8 cellular contexts compared by ENCODE assay signal in the genomic region with DNA sequence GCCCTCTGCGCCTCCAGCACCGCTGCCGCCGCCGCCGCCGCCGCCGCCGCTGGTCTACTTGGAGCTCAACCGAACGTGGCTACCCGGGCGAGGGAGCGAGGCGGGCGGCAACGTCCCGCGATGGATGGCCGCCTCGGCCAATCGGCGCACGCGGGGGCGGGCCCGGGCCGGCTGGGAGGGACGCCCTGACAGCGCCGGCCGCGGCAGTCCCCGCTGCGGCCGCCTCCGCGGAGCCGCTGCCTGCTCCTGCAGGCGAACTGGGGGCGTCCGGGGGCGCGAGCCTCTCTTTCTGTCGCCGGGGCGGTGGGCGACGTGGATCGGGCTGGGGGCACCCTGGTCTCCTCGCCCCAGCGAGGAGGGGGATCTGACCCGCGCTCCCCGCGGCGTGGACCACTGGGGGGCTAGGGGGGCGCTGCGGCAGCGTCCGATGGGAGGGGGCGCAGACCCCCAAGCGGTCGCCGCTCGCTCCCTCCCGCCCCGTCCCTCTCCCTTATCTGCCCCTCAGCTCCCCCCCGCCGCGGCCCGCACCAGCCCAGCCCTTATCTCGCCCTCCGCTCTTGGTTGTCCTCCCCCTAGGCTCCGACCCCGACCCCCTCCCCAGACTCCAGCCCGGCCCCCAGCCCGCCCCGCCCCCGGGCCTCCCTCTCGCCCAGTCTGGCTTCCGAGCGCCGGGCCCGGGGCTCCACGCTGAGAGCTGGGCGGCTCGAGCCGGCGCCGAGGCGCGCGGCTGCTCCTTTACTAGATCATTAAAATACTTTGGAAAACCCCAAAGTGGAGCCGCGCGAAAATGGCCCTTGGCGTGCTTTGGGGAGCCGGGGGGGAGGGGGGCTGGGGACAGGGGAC. TPM values are rescaled to one million over a fixed set of nuclear protein-coding genes. Genes with fewer than 3 reads are reported as not detected.
DNase-seq lines count a peak whose midpoint lies in the region; ATAC-seq and TF ChIP-seq lines count a peak whose summit lies in the region.

A gene (minus strand): TSS at position 56 of the 843 bp plus-strand sequence.

- H3K4me1 Mint-ChIP-seq in activated naive CD8-positive, alpha-beta T cell treated with anti-CD3 and anti-CD28 coated beads, Interleukin-2, amount 50 U/mL, for 24 hours, result peaks cover 66% of the 10 kb centered on the region
- H3K4me1 Mint-ChIP-seq in type B pancreatic cell (ENCODE audit: unreplicated experiment), result peaks cover 64% of the 10 kb centered on the region

- POLR2A ChIA-PET in GM10248 (lab: Yijun Ruan, JAX), result interaction anchor here (0.6 to 0.9 kb wide), 4 partner anchors 106 to 630 kb away, joined by 4 to 7 read pairs (median 4); a partner anchor contains a TSS

- H3K27ac Mint-ChIP-seq in activated naive CD8-positive, alpha-beta T cell treated with anti-CD3 and anti-CD28 coated beads, Interleukin-2, amount 50 U/mL, for 24 hours, result peak within 1 kb of the TSS; percentile 78
- peak within 1 kb of the TSS; percentile 97 for H3K27ac Mint-ChIP-seq in type B pancreatic cell

- no peaks in the 10 kb centered on the region for H3K9me3 Mint-ChIP-seq in activated naive CD8-positive, alpha-beta T cell treated with anti-CD3 and anti-CD28 coated beads, Interleukin-2, amount 50 U/mL, for 24 hours
- no peaks in the 10 kb centered on the region for H3K9me3 Mint-ChIP-seq in type B pancreatic cell

- peak within 1 kb of the TSS; percentile 97 for H3K4me3 ChIP-seq in cardiac muscle cell

- intact Hi-C loops in posterior cingulate gyrus (cut with DNase I), result loop anchor here (1.0 to 10.0 kb wide), 3 partner anchors 82 to 352 kb away; a partner anchor contains a TSS

- H3K4me1 ChIP-seq in cardiac muscle cell (ENCODE audit: low read depth), result peaks cover 42% of the 10 kb centered on the region

- DNase-seq in GM10248 (ENCODE audit: extremely low spot score) (peak; percentile 97), NCI-H1105 treated with DMSO at 0.1 percent for 48 hours (lab: John Stamatoyannopoulos, UW) (peak; percentile 91), SW480 (ENCODE audit: low spot score) (peak; percentile 87), cardiac muscle cell (ENCODE audit: low read depth in 1 of 2, low spot score in 1 of 2) (peak; percentile 97), posterior cingulate gyrus (peak; percentile 85 to 99 (median 94)), type B pancreatic cell (ENCODE audit: extremely low spot score, unreplicated experiment) (peak; percentile 97)
- peak; percentile 92 for DNase-seq in activated naive CD8-positive, alpha-beta T cell treated with anti-CD3 and anti-CD28 coated beads, Interleukin-2, amount 50 U/mL, for 24 hours

- CTCF ChIA-PET in GM10248 (lab: Yijun Ruan, JAX), result interaction anchor here (1.0 to 2.5 kb wide), 5 partner anchors 12 to 83 kb away, joined by 3 to 9 read pairs (median 7); no protein-coding TSS in a partner anchor

- no peaks in the 10 kb centered on the region for H3K27me3 Mint-ChIP-seq in activated naive CD8-positive, alpha-beta T cell treated with anti-CD3 and anti-CD28 coated beads, Interleukin-2, amount 50 U/mL, for 24 hours
- no peaks in the 10 kb centered on the region for H3K27me3 Mint-ChIP-seq in type B pancreatic cell

- no peaks in the 10 kb centered on the region for H3K27me3 ChIP-seq in cardiac muscle cell

- peaks cover 5% of the 10 kb centered on the region for H3K36me3 ChIP-seq in cardiac muscle cell

- peak within 1 kb of the TSS; percentile 78 for H3K4me3 Mint-ChIP-seq in activated naive CD8-positive, alpha-beta T cell treated with anti-CD3 and anti-CD28 coated beads, Interleukin-2, amount 50 U/mL, for 24 hours
- H3K4me3 Mint-ChIP-seq in type B pancreatic cell, result peak within 1 kb of the TSS; percentile 96

- ATAC-seq in HG02610 (IDR thresholded peaks at IDR 0.05; ENCODE audit: unreplicated experiment), result peak; percentile 90
- ATAC-seq in activated naive CD8-positive, alpha-beta T cell treated with anti-CD3 and anti-CD28 coated beads, Interleukin-2, amount 50 U/mL, for 24 hours, result peak; percentile 83

- no peaks in the 10 kb centered on the region for H3K9me3 ChIP-seq in cardiac muscle cell (ENCODE audit: low read depth)

- peaks cover 20% of the 10 kb centered on the region for H3K36me3 Mint-ChIP-seq in activated naive CD8-positive, alpha-beta T cell treated with anti-CD3 and anti-CD28 coated beads, Interleukin-2, amount 50 U/mL, for 24 hours (ENCODE audit: low read depth)
- H3K36me3 Mint-ChIP-seq in type B pancreatic cell, result peaks cover 24% of the 10 kb centered on the region

- TF ChIP-seq CTCF in GM10248 (IDR thresholded peaks at IDR 0.05; ENCODE audit: control extremely low read depth, extremely low read depth, low read depth, missing control alignments), result no peak
- no peak for TF ChIP-seq CTCF in cardiac muscle cell (IDR thresholded peaks at IDR 0.05; ENCODE audit: low read depth, low read length)
- TF ChIP-seq CTCF in type B pancreatic cell (conservative IDR thresholded peaks at IDR 0.05), result peak; percentile 48

- peak within 1 kb of the TSS; percentile 92 for H3K27ac ChIP-seq in cardiac muscle cell

RNA-seq across cellular contexts. Expression of the gene that starts here (rescaled TPM):
- 81.0 and 90.6 TPM in 2 replicates for total RNA-seq in cardiac muscle cell
- 40.2 and 56.0 TPM in 2 replicates for polyA plus RNA-seq in cardiac muscle cell
- total RNA-seq in type B pancreatic cell (ENCODE audit: low replicate concordance), result 69.5 and 129 TPM in 2 replicates

Comparison
In these comparisons a context has a peak if more than half of its experiments do, and no peak if none do; other contexts are left out.
1. Peak in every context shown above with its lines: DNase-seq, ATAC-seq, H3K4me3 ChIP-seq and H3K27ac ChIP-seq.